In genomic region chr17:19005789-19006430, GRCh38 we compare ENCODE assay signal across 21 cellular contexts. TPM values are rescaled to one million over a fixed set of nuclear protein-coding genes. Genes with fewer than 3 reads are reported as not detected.
DNase-seq lines count a peak whose midpoint lies in the region; ATAC-seq, FAIRE-seq and TF ChIP-seq lines count a peak whose summit lies in the region.
"Had no signal": no experiment of that assay in that cellular context is flagged by ENCODE, and none has a peak within 500 bp of the region (broad histone marks: within the 10 kb centered on the region; RNA-seq: fewer than 3 reads in every experiment).

No MANE protein-coding gene starts in this region.

- no peak for ATAC-seq in CD4-positive, CD25-positive, alpha-beta regulatory T cell (ENCODE audit: low read depth in 2 of 2)
- ATAC-seq in naive thymus-derived CD4-positive, alpha-beta T cell = no peak
- ATAC-seq in GM21381 (IDR thresholded peaks at IDR 0.05; ENCODE audit: unreplicated experiment) = no peak

- peaks cover 36% of the 10 kb centered on the region for H3K4me1 ChIP-seq in CD4-positive, CD25-positive, alpha-beta regulatory T cell (ENCODE audit: control insufficient read depth, insufficient read depth, low read length, poor library complexity, severe bottlenecking)
- H3K4me1 ChIP-seq in Caco-2 (peaks cover 25% of the 10 kb centered on the region), astrocyte (ENCODE audit: insufficient read depth, low read length) (peaks cover 36% of the 10 kb centered on the region)
- peaks cover 18 to 30% of the 10 kb centered on the region in 2 donors for H3K4me1 ChIP-seq in naive thymus-derived CD4-positive, alpha-beta T cell (ENCODE audit: control insufficient read depth in 2 of 2, insufficient read depth in 2 of 2, low read length in 2 of 2)
- H3K4me1 ChIP-seq: BE2C had no signal

- H3K79me2 ChIP-seq in astrocyte (ENCODE audit: insufficient read depth, low read length) = peaks cover 32% of the 10 kb centered on the region

- peak overlapping the region; percentile 63 to 88 (median 74) for H3K4me3 Mint-ChIP-seq in CD4-positive, CD25-positive, alpha-beta regulatory T cell
- H3K4me3 Mint-ChIP-seq in Caco-2 (ENCODE audit: unreplicated experiment) = peak overlapping the region; percentile 75
- H3K4me3 Mint-ChIP-seq in astrocyte (ENCODE audit: unreplicated experiment) = peak overlapping the region; percentile 60
- H3K4me3 Mint-ChIP-seq in naive thymus-derived CD4-positive, alpha-beta T cell = peak overlapping the region in 9 of 10 donors; percentile 36 to 87 (median 48)

- no peak overlapping the region for H3K4me3 ChIP-seq in CD4-positive, CD25-positive, alpha-beta regulatory T cell (ENCODE audit: low read depth, low read length)
- no peak overlapping the region for H3K4me3 ChIP-seq in Caco-2 (ENCODE audit: low read depth, low read length)
- no peak overlapping the region for H3K4me3 ChIP-seq in astrocyte (ENCODE audit: insufficient read depth, low read depth, low read length)
- no peak overlapping the region for H3K4me3 ChIP-seq in naive thymus-derived CD4-positive, alpha-beta T cell (ENCODE audit: low read length)
- H3K4me3 ChIP-seq in WERI-Rb-1 (ENCODE audit: low read depth, low read length) = no peak overlapping the region
- H3K4me3 ChIP-seq: SK-N-MC had no signal

- H4K20me1 ChIP-seq in astrocyte (ENCODE audit: insufficient read depth, low read length) = peaks cover 28% of the 10 kb centered on the region

- FAIRE-seq in astrocyte (lab: Jason Lieb, UNC) = no peak
- FAIRE-seq: bronchial epithelial cell, GM18507, keratinocyte, TTC549 had no signal

- no peak overlapping the region for H2AFZ ChIP-seq in astrocyte (ENCODE audit: low read depth, low read length)

- no peaks in the 10 kb centered on the region for H3K9me3 ChIP-seq in CD4-positive, CD25-positive, alpha-beta regulatory T cell (ENCODE audit: control insufficient read depth in 2 of 2, low read length in 2 of 2)
- H3K9me3 ChIP-seq in Caco-2 = no peaks in the 10 kb centered on the region
- H3K9me3 ChIP-seq in astrocyte (ENCODE audit: insufficient read depth, low read depth, low read length) = no peaks in the 10 kb centered on the region
- H3K9me3 ChIP-seq in naive thymus-derived CD4-positive, alpha-beta T cell (ENCODE audit: control insufficient read depth in 2 of 3, low read length in 3 of 3) = no peaks in the 10 kb centered on the region
- peaks cover 4% of the 10 kb centered on the region for H3K9me3 ChIP-seq in WERI-Rb-1 (ENCODE audit: severe bottlenecking)
- H3K9me3 ChIP-seq: BE2C, thoracic aorta had no signal

- no peak overlapping the region for H3K4me2 ChIP-seq in astrocyte (ENCODE audit: low read length)

- H3K9ac ChIP-seq in astrocyte (ENCODE audit: low read length) = no peak overlapping the region

- no TSS peak for BruUV-seq in Caco-2 (replicated peaks; lab: Mats Ljungman, UMichigan)

- intact Hi-C loops in Caco-2 (cut with micrococcal nuclease; ENCODE audit: unreplicated experiment) = no loop called here
- intact Hi-C loops in naive thymus-derived CD4-positive, alpha-beta T cell (cut with micrococcal nuclease) = loop anchor here in 1 of 2 donors (2.0 to 10.0 kb wide), 3 partner anchors 45 to 191 kb away; partner anchors contain the start of gene PRPSAP2

- TF ChIP-seq CTCF in Caco-2 (IDR thresholded peaks at IDR 0.05; ENCODE audit: insufficient read depth in 1 of 2, low read depth in 1 of 2, low read length in 1 of 2, severe bottlenecking in 1 of 2, unreplicated experiment in 1 of 2) = no peak
- TF ChIP-seq CTCF in astrocyte (IDR thresholded peaks at IDR 0.05; ENCODE audit: insufficient read depth, low read depth, low read length) = no peak
- TF ChIP-seq CTCF in WERI-Rb-1 (IDR thresholded peaks at IDR 0.05; ENCODE audit: low read depth, low read length) = no peak

- H3K27me3 Mint-ChIP-seq in CD4-positive, CD25-positive, alpha-beta regulatory T cell = no peaks in the 10 kb centered on the region
- H3K27me3 Mint-ChIP-seq in Caco-2 (ENCODE audit: insufficient read depth, unreplicated experiment) (no peaks in the 10 kb centered on the region), astrocyte (ENCODE audit: low read depth, unreplicated experiment) (peaks cover 3% of the 10 kb centered on the region)
- peaks cover 0 to 19% (median 0%) of the 10 kb centered on the region in 5 donors for H3K27me3 Mint-ChIP-seq in naive thymus-derived CD4-positive, alpha-beta T cell

- H3K4me1 Mint-ChIP-seq in CD4-positive, CD25-positive, alpha-beta regulatory T cell = peaks cover 0 to 34% (median 24%) of the 10 kb centered on the region in 4 donors
- H3K4me1 Mint-ChIP-seq in Caco-2 (ENCODE audit: low read depth, unreplicated experiment) (peaks cover 7% of the 10 kb centered on the region), astrocyte (ENCODE audit: low read depth, unreplicated experiment) (peaks cover 10% of the 10 kb centered on the region)
- peaks cover 15 to 37% (median 25%) of the 10 kb centered on the region in 7 donors for H3K4me1 Mint-ChIP-seq in naive thymus-derived CD4-positive, alpha-beta T cell

- no peaks in the 10 kb centered on the region for H3K27me3 ChIP-seq in CD4-positive, CD25-positive, alpha-beta regulatory T cell (ENCODE audit: control insufficient read depth, insufficient read depth, low read length)
- H3K27me3 ChIP-seq in Caco-2 (replicated peaks; ENCODE audit: control insufficient read depth, insufficient read depth, low read length) (no peaks in the 10 kb centered on the region), astrocyte (ENCODE audit: insufficient read depth, low read length) (no peaks in the 10 kb centered on the region), WERI-Rb-1 (ENCODE audit: insufficient read depth, low read depth, severe bottlenecking) (no peaks in the 10 kb centered on the region)
- H3K27me3 ChIP-seq in naive thymus-derived CD4-positive, alpha-beta T cell (ENCODE audit: control insufficient read depth in 2 of 2, insufficient read depth in 2 of 2, low read length in 2 of 2) = no peaks in the 10 kb centered on the region
- H3K27me3 ChIP-seq: BE2C had no signal

- CTCF ChIA-PET in Caco-2 (lab: Charles Lee) = no interaction called here
- CTCF ChIA-PET in naive thymus-derived CD4-positive, alpha-beta T cell (lab: Charles Lee) = no interaction called here

- H3K27ac Mint-ChIP-seq in CD4-positive, CD25-positive, alpha-beta regulatory T cell = peak overlapping the region; percentile 82 to 89 (median 85)
- H3K27ac Mint-ChIP-seq in Caco-2 (ENCODE audit: unreplicated experiment) (no peak overlapping the region), astrocyte (ENCODE audit: unreplicated experiment) (no peak overlapping the region)
- peak overlapping the region; percentile 59 to 92 (median 89) for H3K27ac Mint-ChIP-seq in naive thymus-derived CD4-positive, alpha-beta T cell

- H3K36me3 ChIP-seq in CD4-positive, CD25-positive, alpha-beta regulatory T cell (ENCODE audit: control insufficient read depth, insufficient read depth, low read length) = peaks cover 7% of the 10 kb centered on the region
- H3K36me3 ChIP-seq in Caco-2 (ENCODE audit: control insufficient read depth, insufficient read depth, low read length) = no peaks in the 10 kb centered on the region
- no peaks in the 10 kb centered on the region for H3K36me3 ChIP-seq in astrocyte (ENCODE audit: insufficient read depth, low read length)
- peaks cover 0 to 7% (median 0%) of the 10 kb centered on the region in 3 experiments for H3K36me3 ChIP-seq in naive thymus-derived CD4-positive, alpha-beta T cell (ENCODE audit: control insufficient read depth in 2 of 3, insufficient read depth in 3 of 3, low read length in 3 of 3)
- H3K36me3 ChIP-seq in WERI-Rb-1 = no peaks in the 10 kb centered on the region
- H3K36me3 ChIP-seq: BE2C, thoracic aorta had no signal

- DNase-seq in CD4-positive, CD25-positive, alpha-beta regulatory T cell = no peak
- DNase-seq in Caco-2 = no peak
- DNase-seq in astrocyte (ENCODE audit: low read depth) = no peak
- DNase-seq in naive thymus-derived CD4-positive, alpha-beta T cell = peak in 1 of 9 donors; percentile 11
- no peak for DNase-seq in WERI-Rb-1
- no peak for DNase-seq in central memory CD4-positive, alpha-beta T cell
- DNase-seq: activated naive CD4-positive, alpha-beta T cell treated with anti-CD3 and anti-CD28 coated beads, Interleukin-2, amount 50 U/mL, for 16 hours; BE2C; DMS79; MV-4-11; NCI-H2081 treated with DMSO at 0.1 percent for 48 hours had no signal

- POLR2A ChIA-PET in Caco-2 (lab: Charles Lee) = no interaction called here
- POLR2A ChIA-PET in naive thymus-derived CD4-positive, alpha-beta T cell (lab: Charles Lee) = no interaction called here

- H3K9me3 Mint-ChIP-seq in CD4-positive, CD25-positive, alpha-beta regulatory T cell = no peaks in the 10 kb centered on the region
- no peaks in the 10 kb centered on the region for H3K9me3 Mint-ChIP-seq in Caco-2 (ENCODE audit: unreplicated experiment)
- H3K9me3 Mint-ChIP-seq in astrocyte (ENCODE audit: unreplicated experiment) = peaks cover 3% of the 10 kb centered on the region
- no peaks in the 10 kb centered on the region for H3K9me3 Mint-ChIP-seq in naive thymus-derived CD4-positive, alpha-beta T cell

- peak overlapping the region; percentile 51 for H3K27ac ChIP-seq in CD4-positive, CD25-positive, alpha-beta regulatory T cell (ENCODE audit: insufficient read depth, low read length, poor library complexity, severe bottlenecking)
- H3K27ac ChIP-seq in astrocyte (ENCODE audit: low read depth, low read length) = no peak overlapping the region
- no peak overlapping the region for H3K27ac ChIP-seq in naive thymus-derived CD4-positive, alpha-beta T cell (ENCODE audit: low read depth, low read length)
- no peak overlapping the region for H3K27ac ChIP-seq in WERI-Rb-1
- H3K27ac ChIP-seq: SK-N-MC had no signal

- no peaks in the 10 kb centered on the region for H3K36me3 Mint-ChIP-seq in CD4-positive, CD25-positive, alpha-beta regulatory T cell
- peaks cover 24% of the 10 kb centered on the region for H3K36me3 Mint-ChIP-seq in Caco-2 (ENCODE audit: insufficient read depth, unreplicated experiment)
- peaks cover 4% of the 10 kb centered on the region for H3K36me3 Mint-ChIP-seq in astrocyte (ENCODE audit: low read depth, unreplicated experiment)
- H3K36me3 Mint-ChIP-seq in naive thymus-derived CD4-positive, alpha-beta T cell = no peaks in the 10 kb centered on the region

RNA-seq across cellular contexts. Expression of gene FAM83G, which starts 1.3 kb away (rescaled TPM):
- 10.7 TPM for total RNA-seq in CD4-positive, CD25-positive, alpha-beta regulatory T cell
- 1 to 10 TPM; 3.7 to 6.2 (median 5.3) TPM for polyA plus RNA-seq in CD4-positive, CD25-positive, alpha-beta regulatory T cell
- total RNA-seq in Caco-2 (2022) (24.3 and 28.1 TPM in 2 replicates), astrocyte (10.6 and 12.9 TPM in 2 replicates)
- total RNA-seq in naive thymus-derived CD4-positive, alpha-beta T cell = 1 to 10 TPM; 3.9 to 9.1 (median 6.9) TPM
- polyA plus RNA-seq in naive thymus-derived CD4-positive, alpha-beta T cell = 1 to 10 TPM; 1.6 to 3.6 TPM

RNA-seq across cellular contexts. Expression of gene GRAP, which starts 40.8 kb away (rescaled TPM):
- total RNA-seq in CD4-positive, CD25-positive, alpha-beta regulatory T cell = 34.5 TPM
- 10 to 100 TPM; 52.2 to 77.5 (median 62.6) TPM for polyA plus RNA-seq in CD4-positive, CD25-positive, alpha-beta regulatory T cell
- total RNA-seq in Caco-2 (2022) = 0.50 TPM in 1 of 2 replicates, not detected in the other
- total RNA-seq in astrocyte = 0.30 and 0.38 TPM in 2 replicates
- total RNA-seq in naive thymus-derived CD4-positive, alpha-beta T cell = 10 to 100 TPM; 31.9 to 85.5 (median 45.6) TPM
- polyA plus RNA-seq in naive thymus-derived CD4-positive, alpha-beta T cell = 100 to 1,000 TPM in 1 of 2 donors, 10 to 100 TPM in 1; 97.6 to 162 TPM
- total RNA-seq: bronchial epithelial cell, fibroblast of lung, osteoblast had no signal

RNA-seq across cellular contexts. Expression of gene SLC5A10, which starts 53.9 kb away (rescaled TPM):
- total RNA-seq in CD4-positive, CD25-positive, alpha-beta regulatory T cell = not detected
- under 1 TPM; 0.05 to 0.23 (median 0.16) TPM for polyA plus RNA-seq in CD4-positive, CD25-positive, alpha-beta regulatory T cell
- total RNA-seq in Caco-2 (2022) (0.19 and 0.27 TPM in 2 replicates), astrocyte (0.14 TPM in 1 of 2 replicates, not detected in the other)
- total RNA-seq in naive thymus-derived CD4-positive, alpha-beta T cell = under 1 TPM in 1 of 5 experiments, not detected in 4; 0.17 TPM
- polyA plus RNA-seq in naive thymus-derived CD4-positive, alpha-beta T cell = under 1 TPM; 0.15 to 0.37 TPM
- total RNA-seq: bronchial epithelial cell, fibroblast of lung, mesenteric fat pad, osteoblast, thoracic aorta had no signal
- polyA plus RNA-seq: fibroblast of lung, keratinocyte had no signal

Comparison
In these comparisons a context has a peak if more than half of its experiments do, and no peak if none do; other contexts are left out.
1. H3K27ac Mint-ChIP-seq: peak in CD4-positive, CD25-positive, alpha-beta regulatory T cell (3 of 3) and naive thymus-derived CD4-positive, alpha-beta T cell (9 of 9); none in Caco-2 (single experiment) and astrocyte (single experiment).
2. RNA of gene GRAP, which starts 40.8 kb away (total RNA-seq): 31.9 to 85.5 TPM in naive thymus-derived CD4-positive, alpha-beta T cell and 34.5 TPM in CD4-positive, CD25-positive, alpha-beta regulatory T cell (single experiment); 0.50 TPM in Caco-2 and 0.30 to 0.38 TPM in astrocyte; every median in the first group is over 10 times any median in the second.
3. Peak in every context shown above with its lines, with median percentiles within 50 percentile points of each other: H3K4me3 Mint-ChIP-seq.